Comparison of ENCODE assay signal across 9 cellular contexts in the genomic region with DNA sequence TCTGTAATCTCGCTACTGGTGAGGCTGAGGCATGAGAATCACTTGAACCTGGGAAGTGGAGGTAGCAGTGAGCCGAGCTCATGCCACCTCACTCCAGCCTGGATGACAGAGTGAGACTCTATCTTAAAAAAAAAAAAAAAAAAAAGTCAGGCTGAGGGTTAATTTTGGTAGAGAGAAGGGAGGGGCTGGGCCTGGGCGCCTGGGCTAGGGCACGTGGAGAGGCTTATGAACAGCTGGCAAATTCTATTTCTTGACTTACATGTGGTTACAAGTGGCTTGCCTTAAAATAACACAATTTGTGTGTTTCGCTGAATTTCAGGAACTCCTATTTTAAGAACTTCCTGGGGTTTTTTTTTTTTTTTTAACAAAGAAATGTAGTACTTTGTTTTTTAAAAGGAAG. TPM values are rescaled to one million over a fixed set of nuclear protein-coding genes. Genes with fewer than 3 reads are reported as not detected.
A peak's percentile ranks its signal among the peaks of the same experiment; 100 is the strongest.
DNase-seq lines count a peak whose midpoint lies in the region; ATAC-seq and TF ChIP-seq lines count a peak whose summit lies in the region.
"Had no signal": no experiment of that assay in that cellular context is flagged by ENCODE, and none has a peak within 500 bp of the region (broad histone marks: within the 10 kb centered on the region; RNA-seq: fewer than 3 reads in every experiment).

No MANE protein-coding gene starts in this region.

- in situ Hi-C loops in brain microvascular endothelial cell (cut with HindIII; ENCODE audit: low pct_ligation_motif_present, low sequenced_read_pairs) = no loop called here

- ATAC-seq in HG02759 (IDR thresholded peaks at IDR 0.05; ENCODE audit: unreplicated experiment) (peak; percentile 64), T-helper 17 cell (peak; percentile 70), GM19467 (IDR thresholded peaks at IDR 0.05; ENCODE audit: unreplicated experiment) (no peak), GM21717 (IDR thresholded peaks at IDR 0.05; ENCODE audit: unreplicated experiment) (no peak)

- peaks cover 23% of the 10 kb centered on the region for H3K4me1 Mint-ChIP-seq in T-helper 17 cell
- H3K4me1 Mint-ChIP-seq in immature natural killer cell = peaks cover 75 to 80% of the 10 kb centered on the region in 2 donors

- no peaks in the 10 kb centered on the region for H3K9me3 Mint-ChIP-seq in immature natural killer cell

- H3K4me3 Mint-ChIP-seq in T-helper 17 cell (no peak overlapping the region), immature natural killer cell (peak overlapping the region; percentile 78 to 89 (median 82))

- H3K27me3 Mint-ChIP-seq in T-helper 17 cell (no peaks in the 10 kb centered on the region), immature natural killer cell (ENCODE audit: low read depth in 3 of 3) (peaks cover 0 to 13% (median 3%) of the 10 kb centered on the region in 3 donors)

- H3K27ac ChIP-seq in brain microvascular endothelial cell = no peak overlapping the region

- no peak for TF ChIP-seq CTCF in brain microvascular endothelial cell (IDR thresholded peaks at IDR 0.05; ENCODE audit: low read depth, low read length, missing control alignments)

- H3K36me3 ChIP-seq in brain microvascular endothelial cell (replicated peaks) = no peaks in the 10 kb centered on the region

- H3K36me3 Mint-ChIP-seq in T-helper 17 cell (ENCODE audit: low read depth) (no peaks in the 10 kb centered on the region), immature natural killer cell (no peaks in the 10 kb centered on the region)

- H3K9me3 ChIP-seq in T-helper 17 cell (ENCODE audit: control insufficient read depth, low read length, poor library complexity, severe bottlenecking) = no peaks in the 10 kb centered on the region

- DNase-seq in EH (ENCODE audit: low read depth) (peak; percentile 25), T-helper 17 cell (no peak), immature natural killer cell (peak; percentile 35 to 52 (median 49)), SW 1271 (lab: John Stamatoyannopoulos, UW) (no peak), brain microvascular endothelial cell (no peak)
- DNase-seq: NCI-H1105 treated with DMSO at 0.1 percent for 48 hours had no signal

- peak overlapping the region; percentile 76 for H3K27ac Mint-ChIP-seq in T-helper 17 cell
- peak overlapping the region; percentile 87 to 96 (median 92) for H3K27ac Mint-ChIP-seq in immature natural killer cell

- H3K27me3 ChIP-seq in brain microvascular endothelial cell (replicated peaks) = no peaks in the 10 kb centered on the region

- no peak overlapping the region for H3K4me3 ChIP-seq in brain microvascular endothelial cell (ENCODE audit: low read depth, low read length)

RNA-seq across cellular contexts. Expression of a gene that starts 47.6 kb away (rescaled TPM):
- 10 to 100 TPM; 20.7 to 28.5 TPM for total RNA-seq in T-helper 17 cell
- polyA plus RNA-seq in immature natural killer cell = under 1 TPM in 2 of 3 donors, not detected in 1; 0.36 to 0.42 TPM

RNA-seq across cellular contexts. Expression of a gene that starts 52.9 kb away (rescaled TPM):
- total RNA-seq in T-helper 17 cell = 1 to 10 TPM; 6.4 to 9.5 TPM
- 10 to 100 TPM in 2 of 3 donors, 1 to 10 TPM in 1; 9.7 to 17.3 (median 12.4) TPM for polyA plus RNA-seq in immature natural killer cell

Comparison
In these comparisons a context has a peak if more than half of its experiments do, and no peak if none do; other contexts are left out.
1. DNase-seq: peak in EH (single experiment) and immature natural killer cell (3 of 3); none in T-helper 17 cell (0 of 3), SW 1271 (0 of 2) and brain microvascular endothelial cell (single experiment).
2. ATAC-seq: peak in HG02759 (single experiment) and T-helper 17 cell (single experiment); none in GM19467 (single experiment) and GM21717 (single experiment).